8 cellular contexts compared by ENCODE assay signal in the genomic region with DNA sequence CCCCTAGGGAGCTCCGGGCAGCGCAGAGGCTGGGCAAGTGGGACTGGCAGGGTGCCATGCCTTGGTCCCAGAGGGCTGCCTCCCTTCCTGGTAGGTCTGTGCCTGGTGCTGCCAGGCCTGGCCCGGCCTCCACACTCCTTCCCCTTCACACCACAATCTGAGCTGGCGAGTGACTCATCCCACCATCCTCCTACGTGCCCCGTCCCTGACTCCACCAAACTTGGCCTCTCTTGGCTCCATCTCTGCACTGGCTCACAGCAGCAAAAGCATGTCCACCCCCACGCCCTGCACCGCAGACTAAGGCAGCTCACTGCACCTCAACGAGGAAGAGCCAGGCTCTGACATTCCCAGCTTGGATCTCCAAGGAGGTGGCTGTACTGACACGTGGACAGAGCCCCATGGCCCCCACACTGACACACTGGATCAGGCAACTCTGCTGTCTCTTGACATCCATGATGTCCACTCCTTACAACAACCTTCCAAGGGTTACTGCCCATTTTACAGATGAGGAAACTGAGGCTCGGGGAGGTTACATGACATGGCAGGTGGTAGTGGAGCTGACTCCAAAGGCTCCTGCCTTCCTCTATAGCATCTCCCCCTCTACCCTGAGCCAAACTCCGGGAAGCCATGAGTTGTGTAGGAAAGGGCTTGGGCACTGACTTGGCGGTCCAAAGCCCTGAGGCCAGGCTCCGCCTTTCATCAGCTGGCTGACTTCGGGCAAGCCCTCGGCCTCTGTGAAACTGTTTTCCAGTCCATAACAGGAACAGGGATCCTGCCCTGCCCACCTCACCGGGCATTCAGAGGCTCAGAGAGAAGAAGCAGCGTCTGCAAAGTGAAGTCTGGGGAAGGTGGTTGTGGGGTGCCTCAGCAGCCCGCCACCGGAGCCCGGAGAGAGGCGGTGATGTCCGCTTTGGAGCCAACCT. TPM values are rescaled to one million over a fixed set of nuclear protein-coding genes. Genes with fewer than 3 reads are reported as not detected.
DNase-seq lines count a peak whose midpoint lies in the region; TF ChIP-seq lines count a peak whose summit lies in the region.

No MANE protein-coding gene starts in this region.

- peak in 1 of 2 experiments; percentile 92; a peak in 1 of 4 replicates for TF ChIP-seq EP300 in SK-N-SH (IDR thresholded peaks at IDR 0.05; ENCODE audit: borderline replicate concordance in 1 of 2, low read depth in 1 of 2, low read length in 1 of 2)

- H3K27ac ChIP-seq in SK-N-SH (ENCODE audit: low read depth in 2 of 2, low read length in 1 of 2), result peak overlapping the region; percentile 85 to 86

- peak overlapping the region; percentile 62 for H3K9ac ChIP-seq in SK-N-SH

- POLR2A ChIA-PET in SK-N-SH (lab: Yijun Ruan, JAX), result interaction anchor here (0.8 to 2.0 kb wide), 8 partner anchors 18 to 121 kb away, joined by 3 to 10 read pairs (median 5); a partner anchor contains a TSS

- no peaks in the 10 kb centered on the region for H4K20me1 ChIP-seq in SK-N-SH (ENCODE audit: insufficient read depth)

- CTCF ChIA-PET in SK-N-SH (lab: Yijun Ruan, JAX), result interaction anchor here (0.5 to 25.5 kb wide), 125 partner anchors 8 to 990 kb away, joined by 3 to 646 read pairs (median 6); a partner anchor contains a TSS

- H2AFZ ChIP-seq in SK-N-SH (ENCODE audit: low read depth), result peak overlapping the region; percentile 78

- TF ChIP-seq RAD21 in SK-N-SH (IDR thresholded peaks at IDR 0.05; ENCODE audit: low read length), result no peak

- peak overlapping the region in 1 of 2 experiments; percentile 8; a peak in 2 of 4 replicates for H3K4me3 ChIP-seq in SK-N-SH (ENCODE audit: low read depth in 2 of 2, low read length in 1 of 2)
- no peak overlapping the region for H3K4me3 ChIP-seq in astrocyte of the spinal cord (ENCODE audit: low read depth, low read length)

- TF ChIP-seq CTCF in SK-N-SH (IDR thresholded peaks at IDR 0.05) (no peak), astrocyte of the spinal cord (IDR thresholded peaks at IDR 0.05; ENCODE audit: low read depth, low read length) (no peak)

- H3K4me1 ChIP-seq in SK-N-SH (ENCODE audit: control insufficient read depth in 1 of 2, insufficient read depth in 2 of 2, low read depth in 1 of 2, low read length in 1 of 2), result peaks cover 17 to 30% of the 10 kb centered on the region in 2 experiments; a peak in 3 of 4 replicates

- H3F3A ChIP-seq in SK-N-SH (replicated peaks; ENCODE audit: insufficient read depth), result peaks cover 19% of the 10 kb centered on the region

- H3K9me3 ChIP-seq in SK-N-SH, result no peaks in the 10 kb centered on the region

- H3K9me2 ChIP-seq in SK-N-SH, result no peaks in the 10 kb centered on the region

- peak overlapping the region; percentile 63 for H3K4me2 ChIP-seq in SK-N-SH

- DNase-seq in NCI-H2196 (lab: John Stamatoyannopoulos, UW; ENCODE audit: unreplicated experiment) (peak; percentile 18), NCI-H2196 treated with DMSO at 0.1 percent for 48 hours (lab: John Stamatoyannopoulos, UW; ENCODE audit: unreplicated experiment) (no peak), SK-N-SH (peak; percentile 67), astrocyte of the spinal cord (ENCODE audit: low read depth, low spot score) (peak; percentile 96), kidney glomerular epithelial cell (lab: John Stamatoyannopoulos, UW) (peak; percentile 100), NCI-H2227 (lab: John Stamatoyannopoulos, UW; ENCODE audit: unreplicated experiment) (no peak), SKM-1 (lab: John Stamatoyannopoulos, UW; ENCODE audit: unreplicated experiment) (no peak)
- peak; percentile 62 for DNase-seq in stimulated activated CD4-positive, alpha-beta T cell treated with anti-CD3 and anti-CD28 coated beads, Interleukin-2, amount 100 ng/mL, for 4 hours (ENCODE audit: low read depth)

- H3K79me2 ChIP-seq in SK-N-SH (ENCODE audit: insufficient read depth), result no peaks in the 10 kb centered on the region

- in situ Hi-C loops in astrocyte of the spinal cord (cut with HindIII; ENCODE audit: low sequenced_read_pairs), result no loop called here

- no peaks in the 10 kb centered on the region for H3K27me3 ChIP-seq in SK-N-SH (ENCODE audit: insufficient read depth)

- 33% methylated on average over 23 of the region's 23 CpGs for WGBS in SK-N-SH (ENCODE audit: low lambda C conversion rate)

- H3K36me3 ChIP-seq in SK-N-SH (replicated peaks in 1 of 2; ENCODE audit: control insufficient read depth in 1 of 2, insufficient read depth in 2 of 2, low read length in 1 of 2), result no peaks in the 10 kb centered on the region

TF ChIP-seq in SK-N-SH, 30 proteins besides CTCF, POLR2A, EP300 and RAD21 (continues in another document):
- no peak for TF ChIP-seq SMC3 (IDR thresholded peaks at IDR 0.05; ENCODE audit: low read depth, low read length)
- TF ChIP-seq TAF1 (IDR thresholded peaks at IDR 0.05; ENCODE audit: borderline replicate concordance, low read depth, low read length), result no peak
- TF ChIP-seq FOSL2 (IDR thresholded peaks at IDR 0.05; ENCODE audit: borderline replicate concordance, low read depth), result peak; percentile 98
- no peak for TF ChIP-seq YY1 (IDR thresholded peaks at IDR 0.05; ENCODE audit: low read depth)
- TF ChIP-seq NFIC (IDR thresholded peaks at IDR 0.05; ENCODE audit: borderline replicate concordance), result peak; percentile 97
- peak; percentile 98 for TF ChIP-seq RXRA (IDR thresholded peaks at IDR 0.05; ENCODE audit: borderline replicate concordance, low read depth)
- TF ChIP-seq GATA2 (CRISPR knock-in tag; IDR thresholded peaks at IDR 0.05), result peak; percentile 44; the same call in 1 of the 2 replicates
- TF ChIP-seq EZH2phosphoT487 (IDR thresholded peaks at IDR 0.05; ENCODE audit: borderline replicate concordance, low read depth), result no peak
- no peak for TF ChIP-seq MEF2A (IDR thresholded peaks at IDR 0.05; ENCODE audit: borderline replicate concordance, low read depth)
- no peak for TF ChIP-seq RCOR1 (IDR thresholded peaks at IDR 0.05; ENCODE audit: low read length)
- TF ChIP-seq ELF1 (IDR thresholded peaks at IDR 0.05), result no peak
- no peak for TF ChIP-seq FOXJ3 (CRISPR knock-in tag; IDR thresholded peaks at IDR 0.05)
- TF ChIP-seq SIN3A (IDR thresholded peaks at IDR 0.05; ENCODE audit: borderline replicate concordance, low read depth, low read length), result no peak
- TF ChIP-seq JUND (IDR thresholded peaks at IDR 0.05), result peak; percentile 96
- TF ChIP-seq, protein P1, sequence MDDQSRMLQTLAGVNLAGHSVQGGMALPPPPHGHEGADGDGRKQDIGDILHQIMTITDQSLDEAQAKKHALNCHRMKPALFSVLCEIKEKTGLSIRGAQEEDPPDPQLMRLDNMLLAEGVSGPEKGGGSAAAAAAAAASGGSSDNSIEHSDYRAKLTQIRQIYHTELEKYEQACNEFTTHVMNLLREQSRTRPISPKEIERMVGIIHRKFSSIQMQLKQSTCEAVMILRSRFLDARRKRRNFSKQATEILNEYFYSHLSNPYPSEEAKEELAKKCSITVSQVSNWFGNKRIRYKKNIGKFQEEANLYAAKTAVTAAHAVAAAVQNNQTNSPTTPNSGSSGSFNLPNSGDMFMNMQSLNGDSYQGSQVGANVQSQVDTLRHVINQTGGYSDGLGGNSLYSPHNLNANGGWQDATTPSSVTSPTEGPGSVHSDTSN (IDR thresholded peaks at IDR 0.05), result peak; percentile 67
- TF ChIP-seq, protein P2, sequence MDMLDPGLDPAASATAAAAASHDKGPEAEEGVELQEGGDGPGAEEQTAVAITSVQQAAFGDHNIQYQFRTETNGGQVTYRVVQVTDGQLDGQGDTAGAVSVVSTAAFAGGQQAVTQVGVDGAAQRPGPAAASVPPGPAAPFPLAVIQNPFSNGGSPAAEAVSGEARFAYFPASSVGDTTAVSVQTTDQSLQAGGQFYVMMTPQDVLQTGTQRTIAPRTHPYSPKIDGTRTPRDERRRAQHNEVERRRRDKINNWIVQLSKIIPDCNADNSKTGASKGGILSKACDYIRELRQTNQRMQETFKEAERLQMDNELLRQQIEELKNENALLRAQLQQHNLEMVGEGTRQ (IDR thresholded peaks at IDR 0.05; ENCODE audit: borderline replicate concordance, low read depth, low read length), result no peak
- TF ChIP-seq NRF1 (IDR thresholded peaks at IDR 0.05; ENCODE audit: low read depth, low read length), result no peak
- TF ChIP-seq GABPA (IDR thresholded peaks at IDR 0.05; ENCODE audit: low read depth), result no peak
- TF ChIP-seq, protein P3, sequence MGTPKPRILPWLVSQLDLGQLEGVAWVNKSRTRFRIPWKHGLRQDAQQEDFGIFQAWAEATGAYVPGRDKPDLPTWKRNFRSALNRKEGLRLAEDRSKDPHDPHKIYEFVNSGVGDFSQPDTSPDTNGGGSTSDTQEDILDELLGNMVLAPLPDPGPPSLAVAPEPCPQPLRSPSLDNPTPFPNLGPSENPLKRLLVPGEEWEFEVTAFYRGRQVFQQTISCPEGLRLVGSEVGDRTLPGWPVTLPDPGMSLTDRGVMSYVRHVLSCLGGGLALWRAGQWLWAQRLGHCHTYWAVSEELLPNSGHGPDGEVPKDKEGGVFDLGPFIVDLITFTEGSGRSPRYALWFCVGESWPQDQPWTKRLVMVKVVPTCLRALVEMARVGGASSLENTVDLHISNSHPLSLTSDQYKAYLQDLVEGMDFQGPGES (IDR thresholded peaks at IDR 0.05; ENCODE audit: low read depth, low read length), result no peak

RNA-seq across cellular contexts. Expression of a gene that starts 20.1 kb away (rescaled TPM):
- 1.8 and 2.5 TPM in 2 replicates for polyA plus RNA-seq in SK-N-SH (2012; rRNA removed)
- 1.7 and 2.3 TPM in 2 replicates for polyA plus RNA-seq in SK-N-SH (2012; cell fraction: cytosol; rRNA removed)
- polyA plus RNA-seq in SK-N-SH (2012; cell fraction: nucleus; rRNA removed), result 0.88 and 1.5 TPM in 2 replicates

RNA-seq across cellular contexts. Expression of a gene that starts 23.7 kb away (rescaled TPM):
- polyA plus RNA-seq in SK-N-SH (2012; rRNA removed), result not detected in 2 replicates
- polyA plus RNA-seq in SK-N-SH (2012; cell fraction: cytosol; rRNA removed), result not detected in 2 replicates
- polyA plus RNA-seq in SK-N-SH (2012; cell fraction: nucleus; rRNA removed), result not detected in 2 replicates

RNA-seq across cellular contexts. Expression of a gene that starts 29.5 kb away (rescaled TPM):
- polyA plus RNA-seq in SK-N-SH (2012; rRNA removed), result 16.9 and 17.0 TPM in 2 replicates
- 9.7 and 12.7 TPM in 2 replicates for polyA plus RNA-seq in SK-N-SH (2012; cell fraction: cytosol; rRNA removed)
- 33.8 and 36.0 TPM in 2 replicates for polyA plus RNA-seq in SK-N-SH (2012; cell fraction: nucleus; rRNA removed)

RNA-seq across cellular contexts. Expression of a gene that starts 38.5 kb away (rescaled TPM):
- not detected in 2 replicates for polyA plus RNA-seq in SK-N-SH (2012; rRNA removed)
- polyA plus RNA-seq in SK-N-SH (2012; cell fraction: cytosol; rRNA removed), result not detected in 2 replicates
- polyA plus RNA-seq in SK-N-SH (2012; cell fraction: nucleus; rRNA removed), result 0.04 TPM in 1 of 2 replicates, not detected in the other

RNA-seq across cellular contexts. Expression of a gene that starts 42.8 kb away (rescaled TPM):
- polyA plus RNA-seq in SK-N-SH (2012; rRNA removed), result 0.39 and 0.67 TPM in 2 replicates
- 0.06 and 0.37 TPM in 2 replicates for polyA plus RNA-seq in SK-N-SH (2012; cell fraction: cytosol; rRNA removed)
- 1.3 TPM in 2 replicates for polyA plus RNA-seq in SK-N-SH (2012; cell fraction: nucleus; rRNA removed)

Comparison
In these comparisons a context has a peak if more than half of its experiments do, and no peak if none do; other contexts are left out.
1. DNase-seq: peak in NCI-H2196 (single experiment), SK-N-SH (single experiment), astrocyte of the spinal cord (single experiment), kidney glomerular epithelial cell (single experiment) and stimulated activated CD4-positive, alpha-beta T cell treated with anti-CD3 and anti-CD28 coated beads, Interleukin-2, amount 100 ng/mL, for 4 hours (single experiment); none in NCI-H2196 treated with DMSO at 0.1 percent for 48 hours (single experiment), NCI-H2227 (single experiment) and SKM-1 (single experiment).